Comparison of ENCODE assay signal across 8 cellular contexts in genomic region chr13:113490496-113491417, GRCh38. TPM values are rescaled to one million over a fixed set of nuclear protein-coding genes. Genes with fewer than 3 reads are reported as not detected.
DNase-seq lines count a peak whose midpoint lies in the region; ATAC-seq, FAIRE-seq and TF ChIP-seq lines count a peak whose summit lies in the region.

Gene DCUN1D2, minus strand, starts transcription at chr13:113490711. Its CDS starts 42 bp downstream, at chr13:113490669.

- H3K79me2 ChIP-seq in endothelial cell of umbilical vein (ENCODE audit: control insufficient read depth, insufficient read depth, low read length) = peaks cover 85% of the 10 kb centered on the region

- CTCF ChIA-PET in endothelial cell of umbilical vein (lab: Charles Lee) = interaction anchor here (2.2 to 2.4 kb wide), 2 partner anchors 33 to 71 kb away, joined by 12 to 13 read pairs; no protein-coding TSS in a partner anchor

- POLR2A ChIA-PET in endothelial cell of umbilical vein (lab: Charles Lee) = interaction anchor here (0.6 to 0.7 kb wide), 2 partner anchors 28 to 56 kb away, joined by 3 to 5 read pairs; no protein-coding TSS in a partner anchor

- H3K9ac ChIP-seq in NT2/D1 (ENCODE audit: insufficient read length, low read depth) = peak within 1 kb of the TSS; percentile 92
- H3K9ac ChIP-seq in endothelial cell of umbilical vein (replicated peaks; ENCODE audit: extremely low read depth, insufficient read depth, low read length) = peak within 1 kb of the TSS; percentile 75

- no peak for TF ChIP-seq CTCF in endothelial cell of umbilical vein (IDR thresholded peaks at IDR 0.05; ENCODE audit: extremely low read depth in 1 of 2, insufficient read depth in 1 of 2, low read depth in 1 of 2, low read length in 2 of 2)

- H3K4me1 ChIP-seq in NT2/D1 (ENCODE audit: insufficient read depth, insufficient read length) (peaks cover 9% of the 10 kb centered on the region), endothelial cell of umbilical vein (ENCODE audit: control insufficient read depth, extremely low read depth, insufficient read depth, low read length) (peaks cover 46% of the 10 kb centered on the region), mononuclear cell (ENCODE audit: insufficient read depth, low read length) (peaks cover 50% of the 10 kb centered on the region)

- H3K9me3 ChIP-seq in NT2/D1 (ENCODE audit: insufficient read depth, low read length) (no peaks in the 10 kb centered on the region), endothelial cell of umbilical vein (replicated peaks; ENCODE audit: control insufficient read depth, insufficient read depth, low read length) (no peaks in the 10 kb centered on the region), mononuclear cell (ENCODE audit: low read depth, low read length) (no peaks in the 10 kb centered on the region)

- peak within 1 kb of the TSS; percentile 78 for H2AFZ ChIP-seq in endothelial cell of umbilical vein (ENCODE audit: low read depth, low read length)

- peak; percentile 66 for TF ChIP-seq POLR2A in endothelial cell of umbilical vein (IDR thresholded peaks at IDR 0.05; ENCODE audit: low read depth, low read length)

- H3K27me3 ChIP-seq in NT2/D1 (ENCODE audit: insufficient read depth, insufficient read length) (no peaks in the 10 kb centered on the region), endothelial cell of umbilical vein (ENCODE audit: control insufficient read depth in 2 of 2, insufficient read depth in 2 of 2, low read length in 2 of 2) (no peaks in the 10 kb centered on the region), mononuclear cell (ENCODE audit: insufficient read depth, low read length) (no peaks in the 10 kb centered on the region)

- H4K20me1 ChIP-seq in endothelial cell of umbilical vein (replicated peaks; ENCODE audit: control insufficient read depth, extremely low read depth, insufficient read depth, low read length) = no peaks in the 10 kb centered on the region

- intact Hi-C loops in endothelial cell of umbilical vein (cut with micrococcal nuclease) = loop anchor here (1.0 to 2.0 kb wide), 3 partner anchors 56 to 194 kb away; partner anchors contain the start of gene LAMP1

- DNase-seq in CMK (ENCODE audit: low read depth) (peak; percentile 83), NT2/D1 (ENCODE audit: low read depth, low spot score) (peak; percentile 71), endothelial cell of umbilical vein (ENCODE audit: low read depth, low spot score) (peak; percentile 97)
- peak; percentile 21 for DNase-seq in activated CD8-positive, alpha-beta memory T cell treated with anti-CD3 and anti-CD28 coated beads, Interleukin-2, amount 50 U/mL, for 24 hours (ENCODE audit: extremely low read depth)
- peak; percentile 70 to 82 for DNase-seq in stimulated activated CD8-positive, alpha-beta memory T cell treated with anti-CD3 and anti-CD28 coated beads, Interleukin-2, amount 100 ng/mL, for 48 hours (ENCODE audit: low read depth in 2 of 2)

- FAIRE-seq in endothelial cell of umbilical vein (lab: Jason Lieb, UNC) = peak; percentile 78

- BruUV-seq in endothelial cell of umbilical vein (replicated peaks; lab: Mats Ljungman, UMichigan) = no TSS peak

- dilution Hi-C loops in endothelial cell of umbilical vein (cut with MboI; ENCODE audit: extremely low pct_ligation_motif_present, low sequenced_read_pairs) = no loop called here

- H3K4me2 ChIP-seq in endothelial cell of umbilical vein (ENCODE audit: insufficient read depth, low read length) = peak within 1 kb of the TSS; percentile 84

- H3K4me3 ChIP-seq in NT2/D1 (ENCODE audit: insufficient read length, low read depth) (peak within 1 kb of the TSS; percentile 81), endothelial cell of umbilical vein (replicated peaks in 1 of 3; ENCODE audit: insufficient read depth in 1 of 3, low read depth in 1 of 3, low read length in 3 of 3) (peak within 1 kb of the TSS; percentile 61 to 90 (median 78)), mononuclear cell (ENCODE audit: low read length) (peak within 1 kb of the TSS; percentile 67)

- ATAC-seq in GM19452 (IDR thresholded peaks at IDR 0.05; ENCODE audit: unreplicated experiment) (peak; percentile 75), HG03575 (IDR thresholded peaks at IDR 0.05; ENCODE audit: extremely low read depth, insufficient number of reproducible peaks, low FRiP score, unreplicated experiment) (peak; percentile 32)

- peak within 1 kb of the TSS; percentile 63 for H3K27ac ChIP-seq in endothelial cell of umbilical vein (ENCODE audit: insufficient read depth, low read depth, low read length)

- H3K36me3 ChIP-seq in NT2/D1 (ENCODE audit: insufficient read depth, insufficient read length, low read length) = peaks cover 37% of the 10 kb centered on the region
- H3K36me3 ChIP-seq in endothelial cell of umbilical vein (ENCODE audit: control insufficient read depth in 2 of 2, extremely low read depth in 1 of 2, insufficient read depth in 2 of 2, low read length in 2 of 2) = peaks cover 2 to 6% of the 10 kb centered on the region in 2 experiments

- H3K9me1 ChIP-seq in endothelial cell of umbilical vein (replicated peaks; ENCODE audit: control insufficient read depth, extremely low read depth, insufficient read depth, low read length) = no peaks in the 10 kb centered on the region

TF ChIP-seq in endothelial cell of umbilical vein, 7 proteins besides CTCF, POLR2A, EP300 and RAD21:
- TF ChIP-seq MYC (IDR thresholded peaks at IDR 0.05; ENCODE audit: low read depth, low read length) (no peak), POLR2AphosphoS5 (IDR thresholded peaks at IDR 0.05; ENCODE audit: insufficient read depth, low read depth, low read length) (peak; percentile 59)

RNA-seq across cellular contexts. Expression of gene DCUN1D2, which starts in this region (rescaled TPM):
- total RNA-seq in endothelial cell of umbilical vein (19.4 and 24.9 TPM in 2 replicates), mononuclear cell (6.2 TPM)
- 8.3 and 10.5 TPM in 2 replicates for polyA plus RNA-seq in endothelial cell of umbilical vein
- 7.0 and 8.6 TPM in 2 replicates for polyA plus RNA-seq in endothelial cell of umbilical vein (2011; cell fraction: cytosol; rRNA removed)
- polyA plus RNA-seq in endothelial cell of umbilical vein (2011; cell fraction: nucleus; rRNA removed) = 40.2 and 44.4 TPM in 2 replicates
- polyA plus RNA-seq in endothelial cell of umbilical vein (2012) = 10.6 and 11.0 TPM in 2 replicates
- polyA minus RNA-seq in endothelial cell of umbilical vein = 11.1 and 14.1 TPM in 2 replicates
- 6.7 TPM for polyA minus RNA-seq in endothelial cell of umbilical vein (2011; cell fraction: cytosol; rRNA and poly(A)+ RNA removed)
- 15.7 and 25.9 TPM in 2 replicates for polyA minus RNA-seq in endothelial cell of umbilical vein (2011; cell fraction: nucleus; rRNA and poly(A)+ RNA removed)

Comparison
In these comparisons a context has a peak if more than half of its experiments do, and no peak if none do; other contexts are left out.
1. Peak in every context shown above with its lines: DNase-seq, ATAC-seq, H3K4me3 ChIP-seq and H3K27ac ChIP-seq.
2. DNase-seq: peak in every context shown above with its lines; median percentile 97 in endothelial cell of umbilical vein; 83 in CMK; 76 in stimulated activated CD8-positive, alpha-beta memory T cell treated with anti-CD3 and anti-CD28 coated beads, Interleukin-2, amount 100 ng/mL, for 48 hours; 71 in NT2/D1; 21 in activated CD8-positive, alpha-beta memory T cell treated with anti-CD3 and anti-CD28 coated beads, Interleukin-2, amount 50 U/mL, for 24 hours.